In the genomic region with DNA sequence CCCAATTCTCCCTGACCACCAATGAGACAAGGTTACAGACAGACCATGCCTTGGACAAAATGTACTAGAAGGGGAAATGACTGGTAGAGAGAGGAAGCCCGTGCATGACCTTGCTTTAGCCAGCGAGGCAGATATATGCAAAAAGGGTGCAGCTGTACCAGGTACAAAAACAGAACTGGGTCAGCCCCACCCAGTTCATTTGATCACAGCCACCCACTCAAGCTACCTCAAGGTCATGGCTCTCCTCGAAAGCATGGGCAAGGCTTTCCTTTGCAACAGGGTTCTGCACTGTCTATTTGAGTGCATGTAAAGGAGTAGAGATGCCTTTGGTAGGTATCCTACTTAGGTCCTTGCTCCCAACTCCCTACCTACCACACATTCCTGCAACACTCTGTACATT, we compare ENCODE assay signal across 10 cellular contexts. TPM values are rescaled to one million over a fixed set of nuclear protein-coding genes. Genes with fewer than 3 reads are reported as not detected.
DNase-seq lines count a peak whose midpoint lies in the region; ATAC-seq and TF ChIP-seq lines count a peak whose summit lies in the region.
"Had no signal": no experiment of that assay in that cellular context is flagged by ENCODE, and none has a peak within 500 bp of the region (broad histone marks: within the 10 kb centered on the region; RNA-seq: fewer than 3 reads in every experiment).

No MANE protein-coding gene starts in this region.

- 41% methylated on average over 3 of the region's 3 CpGs for WGBS in liver

- H3K9me3 Mint-ChIP-seq in osteocyte (ENCODE audit: unreplicated experiment): no peaks in the 10 kb centered on the region

- peak; percentile 93 for ATAC-seq in GM18517 (IDR thresholded peaks at IDR 0.05; ENCODE audit: unreplicated experiment)
- ATAC-seq in GM21576 (IDR thresholded peaks at IDR 0.05; ENCODE audit: unreplicated experiment): peak; percentile 91
- peak; percentile 60 for ATAC-seq in HG03575 (IDR thresholded peaks at IDR 0.05; ENCODE audit: extremely low read depth, insufficient number of reproducible peaks, low FRiP score, unreplicated experiment)

- H3K9me3 ChIP-seq in liver (ENCODE audit: control insufficient read depth in 4 of 4, low read length in 3 of 4): no peaks in the 10 kb centered on the region

- H3K4me3 ChIP-seq in liver (ENCODE audit: low read depth in 1 of 3, low read length in 3 of 3): no peak overlapping the region

- no peak overlapping the region for H3K27ac Mint-ChIP-seq in osteocyte (ENCODE audit: unreplicated experiment)

- peaks cover 0 to 16% (median 8%) of the 10 kb centered on the region in 4 donors for H3K4me1 ChIP-seq in liver (ENCODE audit: control insufficient read depth in 4 of 4, insufficient read depth in 4 of 4, low read length in 3 of 4)

- no peak for TF ChIP-seq RAD21 in liver (IDR thresholded peaks at IDR 0.05)

- no peak for DNase-seq in AG08396 (ENCODE audit: low spot score)
- no peak for DNase-seq in DMS79 (lab: John Stamatoyannopoulos, UW)
- DNase-seq in osteocyte (ENCODE audit: extremely low spot score, unreplicated experiment): no peak
- DNase-seq in KG1 (lab: John Stamatoyannopoulos, UW): no peak
- DNase-seq: stimulated activated CD4-positive, alpha-beta T cell treated with anti-CD3 and anti-CD28 coated beads, Interleukin-2, amount 100 ng/mL, for 48 hours had no signal

- TF ChIP-seq CTCF in liver (IDR thresholded peaks at IDR 0.05; ENCODE audit: low read depth, low read length, missing input control): no peak
- TF ChIP-seq CTCF in osteocyte (IDR thresholded peaks at IDR 0.05): no peak

- peaks cover 40% of the 10 kb centered on the region for H3K36me3 Mint-ChIP-seq in osteocyte (ENCODE audit: unreplicated experiment)

- no peaks in the 10 kb centered on the region for H3K27me3 Mint-ChIP-seq in osteocyte (ENCODE audit: unreplicated experiment)

- H3K27me3 ChIP-seq in liver (ENCODE audit: control insufficient read depth in 4 of 4, insufficient read depth in 4 of 4, low read length in 3 of 4): no peaks in the 10 kb centered on the region

- no peak overlapping the region for H3K4me3 Mint-ChIP-seq in osteocyte (ENCODE audit: unreplicated experiment)

- H3K27ac ChIP-seq in liver (ENCODE audit: low read depth in 1 of 2, low read length in 2 of 2): no peak overlapping the region

- peaks cover 30% of the 10 kb centered on the region for H3K4me1 Mint-ChIP-seq in osteocyte (ENCODE audit: unreplicated experiment)

- no peak overlapping the region for H3K9ac ChIP-seq in liver (ENCODE audit: low read depth in 1 of 2, low read length in 2 of 2)

- peaks cover 4 to 14% (median 7%) of the 10 kb centered on the region in 4 donors for H3K36me3 ChIP-seq in liver (ENCODE audit: control insufficient read depth in 4 of 4, insufficient read depth in 3 of 4, low read depth in 1 of 4, low read length in 3 of 4)

TF ChIP-seq in liver, 16 proteins besides CTCF, POLR2A, EP300 and RAD21:
- peak; percentile 22 for TF ChIP-seq SP1 (IDR thresholded peaks at IDR 0.05)
- TF ChIP-seq, protein P1, sequence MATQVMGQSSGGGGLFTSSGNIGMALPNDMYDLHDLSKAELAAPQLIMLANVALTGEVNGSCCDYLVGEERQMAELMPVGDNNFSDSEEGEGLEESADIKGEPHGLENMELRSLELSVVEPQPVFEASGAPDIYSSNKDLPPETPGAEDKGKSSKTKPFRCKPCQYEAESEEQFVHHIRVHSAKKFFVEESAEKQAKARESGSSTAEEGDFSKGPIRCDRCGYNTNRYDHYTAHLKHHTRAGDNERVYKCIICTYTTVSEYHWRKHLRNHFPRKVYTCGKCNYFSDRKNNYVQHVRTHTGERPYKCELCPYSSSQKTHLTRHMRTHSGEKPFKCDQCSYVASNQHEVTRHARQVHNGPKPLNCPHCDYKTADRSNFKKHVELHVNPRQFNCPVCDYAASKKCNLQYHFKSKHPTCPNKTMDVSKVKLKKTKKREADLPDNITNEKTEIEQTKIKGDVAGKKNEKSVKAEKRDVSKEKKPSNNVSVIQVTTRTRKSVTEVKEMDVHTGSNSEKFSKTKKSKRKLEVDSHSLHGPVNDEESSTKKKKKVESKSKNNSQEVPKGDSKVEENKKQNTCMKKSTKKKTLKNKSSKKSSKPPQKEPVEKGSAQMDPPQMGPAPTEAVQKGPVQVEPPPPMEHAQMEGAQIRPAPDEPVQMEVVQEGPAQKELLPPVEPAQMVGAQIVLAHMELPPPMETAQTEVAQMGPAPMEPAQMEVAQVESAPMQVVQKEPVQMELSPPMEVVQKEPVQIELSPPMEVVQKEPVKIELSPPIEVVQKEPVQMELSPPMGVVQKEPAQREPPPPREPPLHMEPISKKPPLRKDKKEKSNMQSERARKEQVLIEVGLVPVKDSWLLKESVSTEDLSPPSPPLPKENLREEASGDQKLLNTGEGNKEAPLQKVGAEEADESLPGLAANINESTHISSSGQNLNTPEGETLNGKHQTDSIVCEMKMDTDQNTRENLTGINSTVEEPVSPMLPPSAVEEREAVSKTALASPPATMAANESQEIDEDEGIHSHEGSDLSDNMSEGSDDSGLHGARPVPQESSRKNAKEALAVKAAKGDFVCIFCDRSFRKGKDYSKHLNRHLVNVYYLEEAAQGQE (IDR thresholded peaks at IDR 0.05): no peak
TF ChIP-seq in liver: peak in this region for 1.

RNA-seq across cellular contexts. Expression of a gene that starts 33.3 kb away (rescaled TPM):
- total RNA-seq in liver (10 to 100 TPM; 25.9 to 45.4 TPM), osteocyte (60.6 and 61.3 TPM in 2 replicates)
- polyA plus RNA-seq in liver: 10 to 100 TPM; 25.2 to 25.5 TPM
- total RNA-seq: activated CD8-positive, alpha-beta memory T cell treated with anti-CD3 and anti-CD28 coated beads for 36 hours had no signal
